ENCODE assay signal across 29 cellular contexts in genomic region chr2:142521492-142521891, GRCh38.
"Had no signal": no experiment of that assay in that cellular context is flagged by ENCODE, and none has a peak within 500 bp of the region (broad histone marks: within the 10 kb centered on the region; RNA-seq: fewer than 3 reads in every experiment).

No MANE protein-coding gene starts in this region.

- ATAC-seq: activated CD8-positive, alpha-beta T cell treated with anti-CD3 and anti-CD28 coated beads for 36 hours; activated naive CD8-positive, alpha-beta T cell treated with anti-CD3 and anti-CD28 coated beads, Interleukin-2, amount 50 U/mL, for 24 hours; activated T-cell treated with anti-CD3 and anti-CD28 coated beads, Interleukin-2, amount 50 U/mL, for 4 hours; activated T-cell treated with anti-CD3 and anti-CD28 coated beads, Interleukin-2, amount 50 U/mL, for 72 hours; activated T-helper 17 cell treated with anti-CD3 and anti-CD28 coated beads, Interleukin-2, amount 50 U/mL, for 72 hours had no signal

- H3K36me3 ChIP-seq: ascending aorta, cardiac muscle cell had no signal

- H3K4me1 ChIP-seq: ascending aorta had no signal

- H3K4me3 ChIP-seq: ascending aorta, cardiac muscle cell had no signal

- DNase-seq: activated B cell treated with CpG ODN at 0.5 μM for 24 hours; activated CD4-positive, alpha-beta memory T cell treated with anti-CD3 and anti-CD28 coated beads for 36 hours; activated CD4-positive, alpha-beta T cell treated with anti-CD3 and anti-CD28 coated beads for 4 hours; activated CD4-positive, alpha-beta T cell treated with anti-CD3 and anti-CD28 coated beads, Interleukin-2, amount 10 ng/mL, durations not matched to agents 24 days and 14 days; activated CD4-positive, alpha-beta T cell treated with anti-CD3 and anti-CD28 coated beads, Interleukin-2, amount 50 U/mL, for 1 hour; activated CD4-positive, alpha-beta T cell treated with anti-CD3 and anti-CD28 coated beads, Interleukin-2, amount 50 U/mL, for 4 hours; activated CD4-positive, CD25-positive, alpha-beta regulatory T cell treated with anti-CD3 and anti-CD28 coated beads, Interleukin-2, amount 50 U/mL, for 72 hours; activated CD8-positive, alpha-beta memory T cell treated with anti-CD3 and anti-CD28 coated beads, Interleukin-2, amount 50 U/mL, for 4 hours; activated CD8-positive, alpha-beta T cell treated with anti-CD3 and anti-CD28 coated beads for 36 hours; activated effector memory CD4-positive, alpha-beta T cell treated with anti-CD3 and anti-CD28 coated beads, Interleukin-2, amount 50 U/mL, for 16 hours; activated naive CD4-positive, alpha-beta T cell treated with anti-CD3 and anti-CD28 coated beads, Interleukin-2, amount 10 ng/mL, durations not matched to agents 7 days and 5 days; activated naive CD4-positive, alpha-beta T cell treated with Interleukin-2 at 50 U/mL for 16 hours; activated naive CD8-positive, alpha-beta T cell treated with anti-CD3 and anti-CD28 coated beads, Interleukin-2, amount 10 ng/mL, durations not matched to agents 7 days and 5 days; activated naive CD8-positive, alpha-beta T cell treated with anti-CD3 and anti-CD28 coated beads, Interleukin-2, amount 50 U/mL, for 24 hours; activated T-cell treated with anti-CD3 and anti-CD28 coated beads for 4 hours; activated T-cell treated with anti-CD3 and anti-CD28 coated beads, Interleukin-2, amount 50 U/mL, for 1 hour; activated T-cell treated with anti-CD3 and anti-CD28 coated beads, Interleukin-2, amount 50 U/mL, for 4 hours; activated T-cell treated with anti-CD3 and anti-CD28 coated beads, Interleukin-2, amount 50 U/mL, for 72 hours; amygdala; anterior cingulate cortex; caudate nucleus; cerebellar nuclear complex; T-helper 1 cell; T-helper 2 cell; T-helper 9 cell had no signal

- H3K9me3 ChIP-seq: ascending aorta had no signal

- H3K27ac ChIP-seq: ascending aorta, cardiac muscle cell, VCaP had no signal

- H3K27me3 ChIP-seq: ascending aorta, cardiac muscle cell had no signal
